Comparison of ENCODE assay signal across 23 cellular contexts in the genomic region with DNA sequence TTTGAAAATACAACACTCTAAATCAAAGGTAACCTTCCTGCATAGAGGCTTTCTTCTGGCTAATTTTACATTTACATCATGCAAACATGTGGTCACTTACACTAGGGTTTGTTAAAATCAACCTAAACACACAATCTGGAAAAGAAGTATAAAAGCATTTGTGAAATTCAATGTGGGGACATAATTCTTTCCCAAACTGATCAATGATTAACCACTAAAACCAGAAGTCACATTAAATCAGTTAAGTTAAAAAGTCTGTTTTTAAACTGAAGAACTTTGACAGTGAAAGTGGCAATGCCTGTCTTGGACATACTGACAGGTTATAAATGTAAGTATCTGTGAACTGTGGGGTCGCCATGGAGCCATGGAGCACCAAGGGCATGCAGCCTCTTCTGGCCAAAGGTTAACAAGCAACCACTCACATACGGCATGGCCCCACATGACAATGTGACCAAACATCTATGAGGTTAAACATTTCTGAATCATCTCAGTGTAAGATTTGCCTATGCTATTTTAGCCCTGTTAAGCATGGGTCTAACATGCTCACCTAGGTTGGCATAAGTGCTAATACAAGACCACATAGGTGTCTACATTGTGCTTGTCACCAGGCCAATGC.
DNase-seq lines count a peak whose midpoint lies in the region; ATAC-seq and TF ChIP-seq lines count a peak whose summit lies in the region.
"Had no signal": no experiment of that assay in that cellular context is flagged by ENCODE, and none has a peak within 500 bp of the region (broad histone marks: within the 10 kb centered on the region; RNA-seq: fewer than 3 reads in every experiment).

No MANE protein-coding gene starts in this region.

- CTCF ChIA-PET in Caco-2 (lab: Charles Lee): no interaction called here

- H3K9me3 ChIP-seq in Caco-2: peaks cover 10% of the 10 kb centered on the region; the same call in 1 of the 2 replicates
- H3K9me3 ChIP-seq: SJCRH30 had no signal

- BruUV-seq in Caco-2 (replicated peaks; lab: Mats Ljungman, UMichigan): no TSS peak

- H3K36me3 Mint-ChIP-seq in Caco-2 (ENCODE audit: insufficient read depth, unreplicated experiment) (no peaks in the 10 kb centered on the region), chondrocyte (ENCODE audit: low read depth) (peaks cover 9% of the 10 kb centered on the region)

- H3K4me1 ChIP-seq in Caco-2: no peaks in the 10 kb centered on the region
- H3K4me1 ChIP-seq: lower lobe of right lung, SJCRH30, vagina had no signal

- H3K4me3 ChIP-seq in Caco-2 (ENCODE audit: low read depth, low read length): no peak overlapping the region
- H3K4me3 ChIP-seq: lower lobe of right lung, SJCRH30, vagina had no signal

- no peaks in the 10 kb centered on the region for H3K27me3 ChIP-seq in Caco-2 (replicated peaks; ENCODE audit: control insufficient read depth, insufficient read depth, low read length)
- H3K27me3 ChIP-seq: SJCRH30, vagina had no signal

- H3K27me3 Mint-ChIP-seq in Caco-2 (ENCODE audit: insufficient read depth, unreplicated experiment): no peaks in the 10 kb centered on the region
- no peaks in the 10 kb centered on the region for H3K27me3 Mint-ChIP-seq in chondrocyte (ENCODE audit: low read depth)
- H3K27me3 Mint-ChIP-seq: activated CD4-positive, alpha-beta T cell treated with anti-CD3 and anti-CD28 coated beads, Interleukin-2, amount 10 ng/mL, durations not matched to agents 24 days and 14 days; brain; IgD-negative memory B cell; stimulated activated naive CD8-positive, alpha-beta T cell treated with anti-CD3 and anti-CD28 coated beads, Interleukin-15, Interleukin-2, amounts not matched to agents 100 ng/mL and 50 ng/mL, for 24 hours had no signal

- TF ChIP-seq CTCF in Caco-2 (IDR thresholded peaks at IDR 0.05; ENCODE audit: insufficient read depth in 1 of 2, low read depth in 1 of 2, low read length in 1 of 2, severe bottlenecking in 1 of 2, unreplicated experiment in 1 of 2): no peak
- no peak for TF ChIP-seq CTCF in chondrocyte (IDR thresholded peaks at IDR 0.05)

- intact Hi-C loops in Caco-2 (cut with micrococcal nuclease; ENCODE audit: unreplicated experiment) (no loop called here), left colon (cut with DNase I, micrococcal nuclease) (no loop called here)

- no peaks in the 10 kb centered on the region for H3K4me1 Mint-ChIP-seq in Caco-2 (ENCODE audit: low read depth, unreplicated experiment)
- H3K4me1 Mint-ChIP-seq in chondrocyte (ENCODE audit: low read depth): no peaks in the 10 kb centered on the region
- H3K4me1 Mint-ChIP-seq: activated CD4-positive, alpha-beta T cell treated with anti-CD3 and anti-CD28 coated beads, Interleukin-2, amount 10 ng/mL, durations not matched to agents 24 days and 14 days; brain had no signal

- H3K36me3 ChIP-seq in Caco-2 (ENCODE audit: control insufficient read depth, insufficient read depth, low read length): no peaks in the 10 kb centered on the region
- H3K36me3 ChIP-seq: lower lobe of right lung, SJCRH30, vagina had no signal

- H3K27ac Mint-ChIP-seq in Caco-2 (ENCODE audit: unreplicated experiment) (no peak overlapping the region), chondrocyte (ENCODE audit: unreplicated experiment) (no peak overlapping the region)
- H3K27ac Mint-ChIP-seq: activated CD4-positive, alpha-beta T cell treated with anti-CD3 and anti-CD28 coated beads, Interleukin-2, amount 10 ng/mL, durations not matched to agents 24 days and 14 days; activated T-cell treated with anti-CD3 and anti-CD28 coated beads, Interleukin-2, amount 50 U/mL, for 72 hours; brain; CD8-positive, alpha-beta T cell; IgD-negative memory B cell; natural killer cell treated with Interleukin-12 subunit alpha and Interleukin-12 subunit beta and Interleukin-15 and Interleukin-18, amount 100 ng/mL, for 72 hours; stimulated activated naive CD8-positive, alpha-beta T cell treated with anti-CD3 and anti-CD28 coated beads, Interleukin-15, Interleukin-2, amounts not matched to agents 100 ng/mL and 50 ng/mL, for 24 hours had no signal

- DNase-seq in Caco-2 (peak; percentile 16 to 38), HuH-7.5 (ENCODE audit: low spot score) (peak; percentile 22), left colon (no peak), GOT3 (lab: John Stamatoyannopoulos, UW) (no peak), NCI-H1436 treated with DMSO at 0.1 percent for 48 hours (lab: John Stamatoyannopoulos, UW) (no peak), chondrocyte (ENCODE audit: low spot score) (no peak)
- no peak for DNase-seq in activated naive CD4-positive, alpha-beta T cell treated with anti-CD3 and anti-CD28 coated beads, Interleukin-2, amount 50 U/mL, for 16 hours
- DNase-seq: activated CD4-positive, alpha-beta T cell treated with anti-CD3 and anti-CD28 coated beads, Interleukin-2, amount 10 ng/mL, durations not matched to agents 24 days and 14 days; activated naive CD4-positive, alpha-beta T cell treated with Interleukin-2 at 50 U/mL for 16 hours; activated T-cell treated with anti-CD3 and anti-CD28 coated beads, Interleukin-2, amount 50 U/mL, for 72 hours; CD8-positive, alpha-beta T cell; lower lobe of right lung; NCI-H1092 treated with DMSO at 0.1 percent for 48 hours; NCI-H2029 treated with DMSO at 0.1 percent for 48 hours; NCI-H226; NCI-H748 treated with DMSO at 0.1 percent for 48 hours; SJCRH30 had no signal

- POLR2A ChIA-PET in Caco-2 (lab: Charles Lee): no interaction called here

- no peak overlapping the region for H3K4me3 Mint-ChIP-seq in Caco-2 (ENCODE audit: unreplicated experiment)
- no peak overlapping the region for H3K4me3 Mint-ChIP-seq in chondrocyte (ENCODE audit: unreplicated experiment)
- H3K4me3 Mint-ChIP-seq: activated CD4-positive, alpha-beta T cell treated with anti-CD3 and anti-CD28 coated beads, Interleukin-2, amount 10 ng/mL, durations not matched to agents 24 days and 14 days; activated T-cell treated with anti-CD3 and anti-CD28 coated beads, Interleukin-2, amount 50 U/mL, for 72 hours; brain; CD8-positive, alpha-beta T cell; IgD-negative memory B cell; natural killer cell treated with Interleukin-12 subunit alpha and Interleukin-12 subunit beta and Interleukin-15 and Interleukin-18, amount 100 ng/mL, for 72 hours; stimulated activated naive CD8-positive, alpha-beta T cell treated with anti-CD3 and anti-CD28 coated beads, Interleukin-15, Interleukin-2, amounts not matched to agents 100 ng/mL and 50 ng/mL, for 24 hours had no signal

- H3K9me3 Mint-ChIP-seq in Caco-2 (ENCODE audit: unreplicated experiment): peaks cover 22% of the 10 kb centered on the region
- H3K9me3 Mint-ChIP-seq in chondrocyte (ENCODE audit: low read depth): peaks cover 17% of the 10 kb centered on the region

- peak; percentile 48 for ATAC-seq in GM19468 (IDR thresholded peaks at IDR 0.05; ENCODE audit: extremely low read depth, unreplicated experiment)
- peak; percentile 48 for ATAC-seq in left colon
- ATAC-seq: activated T-cell treated with anti-CD3 and anti-CD28 coated beads, Interleukin-2, amount 50 U/mL, for 72 hours; CD8-positive, alpha-beta T cell; lower lobe of right lung; natural killer cell treated with Interleukin-12 subunit alpha and Interleukin-12 subunit beta and Interleukin-15 and Interleukin-18, amount 100 ng/mL, for 72 hours had no signal

Comparison
In these comparisons a context has a peak if more than half of its experiments do, and no peak if none do; other contexts are left out.
1. DNase-seq: peak in Caco-2 (2 of 2) and HuH-7.5 (single experiment); none in left colon (0 of 2), GOT3 (single experiment), NCI-H1436 treated with DMSO at 0.1 percent for 48 hours (single experiment), activated naive CD4-positive, alpha-beta T cell treated with anti-CD3 and anti-CD28 coated beads, Interleukin-2, amount 50 U/mL, for 16 hours (single experiment) and chondrocyte (single experiment).